19 cellular contexts compared by ENCODE assay signal in the genomic region with DNA sequence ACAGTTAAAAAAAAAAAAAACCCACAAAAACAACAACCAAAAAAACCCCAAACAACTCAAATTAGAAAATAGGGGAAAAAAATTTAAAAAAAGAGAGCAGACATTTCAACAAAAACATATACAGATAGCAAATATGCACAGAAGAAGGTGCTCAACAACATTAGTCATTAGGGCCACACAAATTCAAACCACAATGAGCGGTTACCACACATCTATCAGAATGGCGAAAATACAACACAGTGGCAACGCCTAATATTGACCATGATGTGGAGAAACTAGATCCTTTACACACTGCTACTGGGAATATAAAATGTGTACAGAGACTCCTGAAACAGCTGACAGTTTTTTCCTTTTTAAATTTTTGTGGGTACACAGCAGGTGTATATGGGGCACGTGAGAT. TPM values are rescaled to one million over a fixed set of nuclear protein-coding genes. Genes with fewer than 3 reads are reported as not detected.
DNase-seq lines count a peak whose midpoint lies in the region; ATAC-seq, FAIRE-seq and TF ChIP-seq lines count a peak whose summit lies in the region.
"Had no signal": no experiment of that assay in that cellular context is flagged by ENCODE, and none has a peak within 500 bp of the region (broad histone marks: within the 10 kb centered on the region; RNA-seq: fewer than 3 reads in every experiment).

No MANE protein-coding gene starts in this region.

- no peaks in the 10 kb centered on the region for H3K9me3 ChIP-seq in astrocyte (ENCODE audit: insufficient read depth, low read depth, low read length)
- H3K9me3 ChIP-seq in lower lobe of right lung, result no peaks in the 10 kb centered on the region
- H3K9me3 ChIP-seq in HAP-1, result no peaks in the 10 kb centered on the region
- H3K9me3 ChIP-seq: body of pancreas, upper lobe of left lung had no signal

- FAIRE-seq in astrocyte (lab: Jason Lieb, UNC), result no peak
- FAIRE-seq: GM12891 had no signal

- no peak for TF ChIP-seq CTCF in astrocyte (IDR thresholded peaks at IDR 0.05; ENCODE audit: insufficient read depth, low read depth, low read length)
- TF ChIP-seq CTCF in lower lobe of right lung (IDR thresholded peaks at IDR 0.05), result no peak

- peak overlapping the region; percentile 11 for H3K4me3 Mint-ChIP-seq in activated CD4-positive, alpha-beta T cell treated with anti-CD3 and anti-CD28 coated beads, Interleukin-2, amount 10 ng/mL, durations not matched to agents 24 days and 14 days
- H3K4me3 Mint-ChIP-seq in astrocyte (ENCODE audit: unreplicated experiment), result no peak overlapping the region
- H3K4me3 Mint-ChIP-seq: stimulated activated memory B cell treated with anti-CD40 and anti-IgM and Interleukin-4, amounts not matched to agents 10 μg/mL and 1 μg/mL and 100 μg/mL, for 72 hours had no signal

- no peak overlapping the region for H3K27ac Mint-ChIP-seq in activated CD4-positive, alpha-beta T cell treated with anti-CD3 and anti-CD28 coated beads, Interleukin-2, amount 10 ng/mL, durations not matched to agents 24 days and 14 days
- peak overlapping the region; percentile 73 for H3K27ac Mint-ChIP-seq in astrocyte (ENCODE audit: unreplicated experiment)
- H3K27ac Mint-ChIP-seq: stimulated activated memory B cell treated with anti-CD40 and anti-IgM and Interleukin-4, amounts not matched to agents 10 μg/mL and 1 μg/mL and 100 μg/mL, for 72 hours had no signal

- no peak for DNase-seq in activated CD4-positive, alpha-beta T cell treated with anti-CD3 and anti-CD28 coated beads, Interleukin-2, amount 10 ng/mL, durations not matched to agents 24 days and 14 days
- DNase-seq in activated CD4-positive, alpha-beta T cell treated with anti-CD3 and anti-CD28 coated beads, Interleukin-2, amount 50 U/mL, for 1 hour, result no peak
- DNase-seq in HT1080 (ENCODE audit: low read depth) (peak; percentile 61), astrocyte (ENCODE audit: low read depth) (peak; percentile 31), lower lobe of right lung (no peak), left colon (no peak), NCI-H1092 (lab: John Stamatoyannopoulos, UW) (no peak), HAP-1 (ENCODE audit: low spot score in 2 of 2) (no peak)
- DNase-seq: NCI-H1092 treated with DMSO at 0.1 percent for 48 hours, NCI-H2171, SHP77 had no signal

- in situ Hi-C loops in HAP-1 (cut with MboI; ENCODE audit: low sequenced_read_pairs), result no loop called here

- no peaks in the 10 kb centered on the region for H4K20me1 ChIP-seq in astrocyte (ENCODE audit: insufficient read depth, low read length)

- H3K79me2 ChIP-seq in astrocyte (ENCODE audit: insufficient read depth, low read length), result no peaks in the 10 kb centered on the region
- H3K79me2 ChIP-seq: parathyroid adenoma had no signal

- H3K36me3 Mint-ChIP-seq in activated CD4-positive, alpha-beta T cell treated with anti-CD3 and anti-CD28 coated beads, Interleukin-2, amount 10 ng/mL, durations not matched to agents 24 days and 14 days (ENCODE audit: low read depth), result peaks cover 56% of the 10 kb centered on the region
- H3K36me3 Mint-ChIP-seq in astrocyte (ENCODE audit: low read depth, unreplicated experiment), result peaks cover 5% of the 10 kb centered on the region

- H3K27me3 ChIP-seq in astrocyte (ENCODE audit: insufficient read depth, low read length), result no peaks in the 10 kb centered on the region
- H3K27me3 ChIP-seq in lower lobe of right lung (ENCODE audit: low read depth), result no peaks in the 10 kb centered on the region
- no peaks in the 10 kb centered on the region for H3K27me3 ChIP-seq in HAP-1 (ENCODE audit: low read depth)
- H3K27me3 ChIP-seq: body of pancreas, upper lobe of left lung had no signal

- peaks cover 23% of the 10 kb centered on the region for H3K4me1 Mint-ChIP-seq in activated CD4-positive, alpha-beta T cell treated with anti-CD3 and anti-CD28 coated beads, Interleukin-2, amount 10 ng/mL, durations not matched to agents 24 days and 14 days
- H3K4me1 Mint-ChIP-seq in astrocyte (ENCODE audit: low read depth, unreplicated experiment), result peaks cover 17% of the 10 kb centered on the region
- H3K4me1 Mint-ChIP-seq: stimulated activated memory B cell treated with anti-CD40 and anti-IgM and Interleukin-4, amounts not matched to agents 10 μg/mL and 1 μg/mL and 100 μg/mL, for 72 hours had no signal

- no peak overlapping the region for H3K4me2 ChIP-seq in astrocyte (ENCODE audit: low read length)

- no peaks in the 10 kb centered on the region for H3K27me3 Mint-ChIP-seq in activated CD4-positive, alpha-beta T cell treated with anti-CD3 and anti-CD28 coated beads, Interleukin-2, amount 10 ng/mL, durations not matched to agents 24 days and 14 days
- no peaks in the 10 kb centered on the region for H3K27me3 Mint-ChIP-seq in astrocyte (ENCODE audit: low read depth, unreplicated experiment)
- H3K27me3 Mint-ChIP-seq: stimulated activated memory B cell treated with anti-CD40 and anti-IgM and Interleukin-4, amounts not matched to agents 10 μg/mL and 1 μg/mL and 100 μg/mL, for 72 hours had no signal

- no peak overlapping the region for H2AFZ ChIP-seq in astrocyte (ENCODE audit: low read depth, low read length)
- H2AFZ ChIP-seq: parathyroid adenoma had no signal

- peaks cover 9% of the 10 kb centered on the region for H3K4me1 ChIP-seq in astrocyte (ENCODE audit: insufficient read depth, low read length)
- peaks cover 5% of the 10 kb centered on the region for H3K4me1 ChIP-seq in lower lobe of right lung
- no peaks in the 10 kb centered on the region for H3K4me1 ChIP-seq in HAP-1
- H3K4me1 ChIP-seq: body of pancreas, parathyroid adenoma, upper lobe of left lung had no signal

- peaks cover 34% of the 10 kb centered on the region for H3K36me3 ChIP-seq in astrocyte (ENCODE audit: insufficient read depth, low read length)
- peaks cover 80% of the 10 kb centered on the region for H3K36me3 ChIP-seq in lower lobe of right lung
- peaks cover 66% of the 10 kb centered on the region for H3K36me3 ChIP-seq in HAP-1 (replicated peaks)

- no peak overlapping the region for H3K4me3 ChIP-seq in astrocyte (ENCODE audit: insufficient read depth, low read depth, low read length)
- H3K4me3 ChIP-seq in lower lobe of right lung, result no peak overlapping the region
- H3K4me3 ChIP-seq in HAP-1, result no peak overlapping the region
- H3K4me3 ChIP-seq: body of pancreas, upper lobe of left lung had no signal

- H3K9ac ChIP-seq in astrocyte (ENCODE audit: low read length), result no peak overlapping the region
- H3K9ac ChIP-seq: parathyroid adenoma had no signal

- no peaks in the 10 kb centered on the region for H3K9me3 Mint-ChIP-seq in activated CD4-positive, alpha-beta T cell treated with anti-CD3 and anti-CD28 coated beads, Interleukin-2, amount 10 ng/mL, durations not matched to agents 24 days and 14 days
- H3K9me3 Mint-ChIP-seq in astrocyte (ENCODE audit: unreplicated experiment), result no peaks in the 10 kb centered on the region
- H3K9me3 Mint-ChIP-seq: stimulated activated memory B cell treated with anti-CD40 and anti-IgM and Interleukin-4, amounts not matched to agents 10 μg/mL and 1 μg/mL and 100 μg/mL, for 72 hours had no signal

- intact Hi-C loops in activated CD4-positive, alpha-beta T cell treated with anti-CD3 and anti-CD28 coated beads, Interleukin-2, amount 10 ng/mL, durations not matched to agents 24 days and 14 days (cut with micrococcal nuclease), result no loop called here
- intact Hi-C loops in lower lobe of right lung (cut with DNase I) (no loop called here), left colon (cut with DNase I, micrococcal nuclease) (no loop called here)

- ATAC-seq in lower lobe of right lung (peak in 1 of 2 donors; percentile 42), left colon (no peak)
- ATAC-seq: body of pancreas; stimulated activated memory B cell treated with anti-CD40 and anti-IgM and Interleukin-4, amounts not matched to agents 10 μg/mL and 1 μg/mL and 100 μg/mL, for 72 hours had no signal

- H3K27ac ChIP-seq in astrocyte (ENCODE audit: low read depth, low read length), result no peak overlapping the region
- peak overlapping the region; percentile 81 for H3K27ac ChIP-seq in lower lobe of right lung
- H3K27ac ChIP-seq: parathyroid adenoma had no signal

RNA-seq across cellular contexts. Expression of gene LYAR, which starts 19.4 kb away (rescaled TPM):
- 93.9 and 95.5 TPM in 2 replicates for total RNA-seq in activated CD4-positive, alpha-beta T cell treated with anti-CD3 and anti-CD28 coated beads, Interleukin-2, amount 10 ng/mL, durations not matched to agents 24 days and 14 days
- total RNA-seq in HT1080 (2014; rRNA removed; shearing (Covaris generic)), result 105 TPM in 2 replicates
- polyA plus RNA-seq in HT1080 (2015; cell fraction: cytosol; rRNA removed), result 105 and 119 TPM in 2 replicates
- polyA plus RNA-seq in HT1080 (2015; cell fraction: nucleus; rRNA removed), result 63.8 and 78.8 TPM in 2 replicates
- 12.0 and 13.5 TPM in 2 replicates for total RNA-seq in astrocyte
- total RNA-seq in lower lobe of right lung, result 18.0 TPM
- 1 to 10 TPM; 5.7 to 7.1 TPM for total RNA-seq in left colon

RNA-seq across cellular contexts. Expression of gene ZBTB49, which starts 19.5 kb away (rescaled TPM):
- 7.2 and 8.6 TPM in 2 replicates for total RNA-seq in activated CD4-positive, alpha-beta T cell treated with anti-CD3 and anti-CD28 coated beads, Interleukin-2, amount 10 ng/mL, durations not matched to agents 24 days and 14 days
- total RNA-seq in HT1080 (2014; rRNA removed; shearing (Covaris generic)), result 4.7 and 6.8 TPM in 2 replicates
- 5.2 and 7.3 TPM in 2 replicates for polyA plus RNA-seq in HT1080 (2015; cell fraction: cytosol; rRNA removed)
- polyA plus RNA-seq in HT1080 (2015; cell fraction: nucleus; rRNA removed), result 8.4 and 12.0 TPM in 2 replicates
- 4.4 and 5.5 TPM in 2 replicates for total RNA-seq in astrocyte
- 4.9 TPM for total RNA-seq in lower lobe of right lung
- total RNA-seq in left colon, result 1 to 10 TPM; 3.8 to 5.5 TPM

RNA-seq across cellular contexts. Expression of gene TMEM128, which starts 22.5 kb away (rescaled TPM):
- total RNA-seq in activated CD4-positive, alpha-beta T cell treated with anti-CD3 and anti-CD28 coated beads, Interleukin-2, amount 10 ng/mL, durations not matched to agents 24 days and 14 days, result 18.5 and 20.7 TPM in 2 replicates
- 11.6 and 18.2 TPM in 2 replicates for total RNA-seq in HT1080 (2014; rRNA removed; shearing (Covaris generic))
- 39.3 and 43.9 TPM in 2 replicates for polyA plus RNA-seq in HT1080 (2015; cell fraction: cytosol; rRNA removed)
- 23.7 and 23.8 TPM in 2 replicates for polyA plus RNA-seq in HT1080 (2015; cell fraction: nucleus; rRNA removed)
- total RNA-seq in astrocyte (15.2 and 15.9 TPM in 2 replicates), lower lobe of right lung (29.2 TPM), left colon (10 to 100 TPM; 20.0 to 25.7 TPM)

RNA-seq across cellular contexts. Expression of gene OTOP1, which starts 43.8 kb away (rescaled TPM):
- not detected in 2 replicates for total RNA-seq in activated CD4-positive, alpha-beta T cell treated with anti-CD3 and anti-CD28 coated beads, Interleukin-2, amount 10 ng/mL, durations not matched to agents 24 days and 14 days
- not detected in 2 replicates for total RNA-seq in HT1080 (2014; rRNA removed; shearing (Covaris generic))
- not detected in 2 replicates for polyA plus RNA-seq in HT1080 (2015; cell fraction: cytosol; rRNA removed)
- not detected in 2 replicates for polyA plus RNA-seq in HT1080 (2015; cell fraction: nucleus; rRNA removed)
- total RNA-seq in astrocyte (not detected in 2 replicates), lower lobe of right lung (not detected), left colon (not detected)
- total RNA-seq: A673, body of pancreas, H4, skeletal muscle tissue, upper lobe of left lung had no signal

Comparison
In these comparisons a context has a peak if more than half of its experiments do, and no peak if none do; other contexts are left out.
1. DNase-seq: peak in HT1080 (single experiment) and astrocyte (single experiment); none in activated CD4-positive, alpha-beta T cell treated with anti-CD3 and anti-CD28 coated beads, Interleukin-2, amount 10 ng/mL, durations not matched to agents 24 days and 14 days (single experiment), activated CD4-positive, alpha-beta T cell treated with anti-CD3 and anti-CD28 coated beads, Interleukin-2, amount 50 U/mL, for 1 hour (single experiment), lower lobe of right lung (single experiment), left colon (0 of 2), NCI-H1092 (single experiment) and HAP-1 (0 of 2).